ENCODE assay signal across 8 cellular contexts in genomic region chr14:35814371-35815005, GRCh38. TPM values are rescaled to one million over a fixed set of nuclear protein-coding genes. Genes with fewer than 3 reads are reported as not detected.
DNase-seq lines count a peak whose midpoint lies in the region; ATAC-seq and TF ChIP-seq lines count a peak whose summit lies in the region.

No MANE protein-coding gene starts in this region.

- no peaks in the 10 kb centered on the region for H3K27me3 ChIP-seq in kidney epithelial cell (ENCODE audit: control insufficient read depth, insufficient read depth, low read length)

- H3K27me3 Mint-ChIP-seq in T-helper 2 cell treated with Interferon-gamma antibody and Interleukin-4, amounts not matched to agents 5 μg/mL and 100 μg/mL, for 36 hours (ENCODE audit: low read depth), result peaks cover 12% of the 10 kb centered on the region

- H3K4me1 Mint-ChIP-seq in T-helper 2 cell treated with Interferon-gamma antibody and Interleukin-4, amounts not matched to agents 5 μg/mL and 100 μg/mL, for 36 hours (ENCODE audit: low read depth), result no peaks in the 10 kb centered on the region

- H3K36me3 Mint-ChIP-seq in T-helper 2 cell treated with Interferon-gamma antibody and Interleukin-4, amounts not matched to agents 5 μg/mL and 100 μg/mL, for 36 hours (ENCODE audit: low read depth), result no peaks in the 10 kb centered on the region

- no peak overlapping the region for H3K4me3 ChIP-seq in astrocyte of the cerebellum (ENCODE audit: low read depth, low read length)
- H3K4me3 ChIP-seq in kidney epithelial cell (ENCODE audit: low read depth, low read length), result no peak overlapping the region

- DNase-seq in Daoy (ENCODE audit: low read depth) (peak; percentile 60), NCI-H1092 treated with DMSO at 0.1 percent for 48 hours (lab: John Stamatoyannopoulos, UW) (peak; percentile 52), astrocyte of the cerebellum (ENCODE audit: low read depth) (no peak), kidney epithelial cell (ENCODE audit: low read depth) (no peak)
- peak; percentile 65 for DNase-seq in T-helper 2 cell treated with Interferon-gamma antibody and Interleukin-4, amounts not matched to agents 5 μg/mL and 100 μg/mL, for 36 hours (ENCODE audit: low spot score)
- DNase-seq in stimulated activated CD4-positive, alpha-beta T cell treated with anti-CD3 and anti-CD28 coated beads, TNF-alpha, amount 100 ng/mL, for 4 hours (ENCODE audit: low read depth in 3 of 3), result peak; percentile 40 to 76 (median 51)

- H3K4me3 Mint-ChIP-seq in T-helper 2 cell treated with Interferon-gamma antibody and Interleukin-4, amounts not matched to agents 5 μg/mL and 100 μg/mL, for 36 hours, result no peak overlapping the region

- ATAC-seq in GM21717 (IDR thresholded peaks at IDR 0.05; ENCODE audit: unreplicated experiment), result peak; percentile 56
- ATAC-seq in GM21390 (IDR thresholded peaks at IDR 0.05; ENCODE audit: unreplicated experiment), result no peak

- H3K36me3 ChIP-seq in kidney epithelial cell (ENCODE audit: control insufficient read depth, insufficient read depth, low read length), result no peaks in the 10 kb centered on the region

- in situ Hi-C loops in astrocyte of the cerebellum (cut with HindIII; ENCODE audit: low sequenced_read_pairs), result no loop called here

- peak; percentile 76 for TF ChIP-seq CTCF in astrocyte of the cerebellum (IDR thresholded peaks at IDR 0.05; ENCODE audit: low read depth, low read length, missing control alignments)
- peak; percentile 79 for TF ChIP-seq CTCF in kidney epithelial cell (IDR thresholded peaks at IDR 0.05; ENCODE audit: insufficient read depth, low read length, poor library complexity, severe bottlenecking)

- no peak overlapping the region for H3K27ac Mint-ChIP-seq in T-helper 2 cell treated with Interferon-gamma antibody and Interleukin-4, amounts not matched to agents 5 μg/mL and 100 μg/mL, for 36 hours

- H3K9me3 Mint-ChIP-seq in T-helper 2 cell treated with Interferon-gamma antibody and Interleukin-4, amounts not matched to agents 5 μg/mL and 100 μg/mL, for 36 hours, result no peaks in the 10 kb centered on the region

RNA-seq across cellular contexts. Expression of gene RALGAPA1, which starts 5.4 kb away (rescaled TPM):
- 12.9 and 13.9 TPM in 2 replicates for total RNA-seq in Daoy (2014; rRNA removed; shearing (Covaris generic))
- 31.1 and 44.4 TPM in 2 replicates for total RNA-seq in kidney epithelial cell

RNA-seq across cellular contexts. Expression of gene BRMS1L, which starts 11.7 kb away (rescaled TPM):
- total RNA-seq in Daoy (2014; rRNA removed; shearing (Covaris generic)), result 9.9 and 12.7 TPM in 2 replicates
- total RNA-seq in kidney epithelial cell, result 5.6 and 6.4 TPM in 2 replicates

Comparison
In these comparisons a context has a peak if more than half of its experiments do, and no peak if none do; other contexts are left out.
1. DNase-seq: peak in Daoy (single experiment), NCI-H1092 treated with DMSO at 0.1 percent for 48 hours (single experiment), T-helper 2 cell treated with Interferon-gamma antibody and Interleukin-4, amounts not matched to agents 5 μg/mL and 100 μg/mL, for 36 hours (single experiment) and stimulated activated CD4-positive, alpha-beta T cell treated with anti-CD3 and anti-CD28 coated beads, TNF-alpha, amount 100 ng/mL, for 4 hours (3 of 3); none in astrocyte of the cerebellum (single experiment) and kidney epithelial cell (single experiment).